1 cellular context compared by ENCODE assay signal in the genomic region with DNA sequence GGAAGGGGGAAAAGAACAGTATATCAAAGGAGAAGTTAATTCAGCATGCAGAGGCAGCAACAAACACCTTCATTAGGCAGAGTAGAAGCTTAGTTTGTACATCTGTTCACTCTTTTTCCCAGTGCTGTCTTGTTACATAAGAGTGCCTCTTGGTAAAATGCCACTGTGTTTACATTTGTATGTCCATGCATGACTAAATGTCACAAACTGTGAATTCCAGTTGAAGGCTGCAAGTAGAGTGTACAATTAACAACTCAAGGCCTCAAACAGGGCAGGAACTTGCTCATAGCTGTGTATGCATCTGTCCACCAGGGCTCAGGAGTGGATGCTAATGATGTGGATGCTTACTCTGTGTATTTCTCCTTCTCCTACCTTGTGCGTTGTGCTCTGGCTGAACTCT.
A peak's percentile ranks its signal among the peaks of the same experiment; 100 is the strongest.
TF ChIP-seq lines count a peak whose summit lies in the region.

No MANE protein-coding gene starts in this region.

TF ChIP-seq in HepG2, 621 proteins besides CTCF, POLR2A, EP300 and RAD21 (continued from another document):
- TF ChIP-seq HOMEZ (CRISPR knock-in tag; IDR thresholded peaks at IDR 0.05; ENCODE audit: low read depth) (peak; percentile 30; the same call in 1 of the 2 replicates), RELA (CRISPR knock-in tag; IDR thresholded peaks at IDR 0.05) (no peak), ERF (CRISPR knock-in tag; IDR thresholded peaks at IDR 0.05) (0 out of 2 replicates have a peak, but pooled peaks have one; percentile 28), RBFOX2 (IDR thresholded peaks at IDR 0.05; ENCODE audit: low read depth, low read length) (no peak), FOXK1 (CRISPR knock-in tag; IDR thresholded peaks at IDR 0.05; ENCODE audit: borderline replicate concordance, low read depth) (peak; percentile 67; the same call in 1 of the 2 replicates), XRCC5 (optimal IDR thresholded peaks at IDR 0.05; ENCODE audit: low read length) (no peak), RERE (CRISPR knock-in tag; IDR thresholded peaks at IDR 0.05; ENCODE audit: low read depth) (no peak), SAP130 (CRISPR knock-in tag; IDR thresholded peaks at IDR 0.05; ENCODE audit: low read depth) (peak; percentile 75), STAG1 (CRISPR knock-in tag; IDR thresholded peaks at IDR 0.05) (0 out of 2 replicates have a peak, but pooled peaks have one; percentile 3), CBX2 (IDR thresholded peaks at IDR 0.05; ENCODE audit: low read depth, low read length) (no peak), CBX2 (CRISPR knock-in tag; IDR thresholded peaks at IDR 0.05; ENCODE audit: low read depth) (no peak), EZH2 (conservative IDR thresholded peaks at IDR 0.05; ENCODE audit: low read depth, low read length) (no peak)
- TF ChIP-seq, protein P1, sequence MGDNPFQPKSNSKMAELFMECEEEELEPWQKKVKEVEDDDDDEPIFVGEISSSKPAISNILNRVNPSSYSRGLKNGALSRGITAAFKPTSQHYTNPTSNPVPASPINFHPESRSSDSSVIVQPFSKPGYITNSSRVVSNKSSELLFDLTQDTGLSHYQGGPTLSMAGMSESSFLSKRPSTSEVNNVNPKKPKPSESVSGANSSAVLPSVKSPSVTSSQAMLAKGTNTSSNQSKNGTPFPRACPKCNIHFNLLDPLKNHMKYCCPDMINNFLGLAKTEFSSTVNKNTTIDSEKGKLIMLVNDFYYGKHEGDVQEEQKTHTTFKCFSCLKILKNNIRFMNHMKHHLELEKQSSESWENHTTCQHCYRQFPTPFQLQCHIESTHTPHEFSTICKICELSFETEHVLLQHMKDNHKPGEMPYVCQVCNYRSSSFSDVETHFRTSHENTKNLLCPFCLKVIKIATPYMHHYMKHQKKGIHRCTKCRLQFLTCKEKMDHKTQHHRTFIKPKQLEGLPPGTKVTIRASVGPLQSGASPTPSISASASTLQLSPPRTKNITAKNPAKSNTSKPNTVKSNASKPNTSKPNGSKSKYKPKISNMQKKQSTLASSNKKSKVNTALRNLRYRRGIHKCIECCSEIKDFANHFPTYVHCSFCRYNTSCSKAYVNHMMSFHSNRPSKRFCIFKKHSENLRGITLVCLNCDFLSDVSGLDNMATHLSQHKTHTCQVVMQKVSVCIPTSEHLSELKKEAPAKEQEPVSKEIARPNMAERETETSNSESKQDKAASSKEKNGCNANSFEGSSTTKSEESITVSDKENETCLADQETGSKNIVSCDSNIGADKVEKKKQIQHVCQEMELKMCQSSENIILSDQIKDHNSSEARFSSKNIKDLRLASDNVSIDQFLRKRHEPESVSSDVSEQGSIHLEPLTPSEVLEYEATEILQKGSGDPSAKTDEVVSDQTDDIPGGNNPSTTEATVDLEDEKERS (CRISPR knock-in tag; IDR thresholded peaks at IDR 0.05): no peak
